Comparison of ENCODE assay signal across 9 cellular contexts in the genomic region with DNA sequence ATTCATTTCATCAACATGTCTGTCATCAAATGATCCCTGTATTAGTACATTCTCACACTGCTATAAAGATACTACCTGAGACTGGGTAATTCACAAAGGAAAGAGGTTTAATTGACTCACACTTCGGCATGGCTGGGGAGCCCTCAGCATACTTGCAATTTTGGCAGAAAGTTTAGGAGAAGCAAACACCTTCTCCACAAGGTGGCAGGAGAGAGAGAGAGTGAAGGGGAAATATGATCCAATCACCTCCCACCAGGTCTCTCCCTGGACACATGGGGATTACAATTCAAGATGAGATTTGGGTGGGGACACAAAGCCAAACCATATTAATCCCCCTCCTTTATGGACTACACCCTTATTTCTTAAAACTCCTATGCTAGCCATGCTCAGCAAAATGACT.
DNase-seq lines count a peak whose midpoint lies in the region; ATAC-seq, FAIRE-seq and TF ChIP-seq lines count a peak whose summit lies in the region.
"Had no signal": no experiment of that assay in that cellular context is flagged by ENCODE, and none has a peak within 500 bp of the region (broad histone marks: within the 10 kb centered on the region; RNA-seq: fewer than 3 reads in every experiment).

No MANE protein-coding gene starts in this region.

- H3K27me3 Mint-ChIP-seq in activated T-cell treated with anti-CD3 and anti-CD28 coated beads, Interleukin-2, amount 50 U/mL, for 72 hours (ENCODE audit: low read depth) = no peaks in the 10 kb centered on the region

- H3K4me3 ChIP-seq in Karpas-422 (ENCODE audit: low read length) (no peak overlapping the region), HepG2 (replicated peaks in 1 of 3; ENCODE audit: insufficient read depth in 1 of 3, low read depth in 2 of 3, low read length in 3 of 3) (no peak overlapping the region), esophagus muscularis mucosa (no peak overlapping the region)

- intact Hi-C loops in HepG2 (cut with micrococcal nuclease; ENCODE audit: unreplicated experiment) = loop anchor here (1.0 kb wide), 1 partner anchor 441 kb away; no protein-coding TSS in a partner anchor
- intact Hi-C loops in esophagus muscularis mucosa (cut with DNase I) = no loop called here

- WGBS in HepG2 (ENCODE audit: low lambda C conversion rate) = 0% methylated on average over 1 of the region's 1 CpG
- 72% methylated on average over 1 of the region's 1 CpG for WGBS in esophagus muscularis mucosa

- no peak overlapping the region for H2AFZ ChIP-seq in Karpas-422 (ENCODE audit: low read length)
- H2AFZ ChIP-seq in HepG2 (ENCODE audit: low read length) = no peak overlapping the region

- H3K27ac ChIP-seq in Karpas-422 (ENCODE audit: low read length) (no peak overlapping the region), HepG2 (ENCODE audit: extremely low read length, insufficient read depth, low read length) (no peak overlapping the region), esophagus muscularis mucosa (replicated peaks in 1 of 4) (no peak overlapping the region)

- no peaks in the 10 kb centered on the region for H3K4me1 ChIP-seq in Karpas-422 (ENCODE audit: low read length)
- H3K4me1 ChIP-seq in HepG2 (ENCODE audit: insufficient read depth, low read length) = no peaks in the 10 kb centered on the region
- H3K4me1 ChIP-seq in esophagus muscularis mucosa = no peaks in the 10 kb centered on the region

- peak; percentile 65 for TF ChIP-seq CTCF in HepG2 (CRISPR knock-in tag; IDR thresholded peaks at IDR 0.05)
- peak in 1 of 3 experiments; percentile 7 for TF ChIP-seq CTCF in esophagus muscularis mucosa (IDR thresholded peaks at IDR 0.05)

- no peaks in the 10 kb centered on the region for H3K4me1 Mint-ChIP-seq in activated T-cell treated with anti-CD3 and anti-CD28 coated beads, Interleukin-2, amount 50 U/mL, for 72 hours (ENCODE audit: low read depth)

- BruUV-seq in HepG2 (replicated peaks; lab: Mats Ljungman, UMichigan) = no TSS peak

- H3K4me2 ChIP-seq in Karpas-422 (ENCODE audit: low read depth, low read length, poor library complexity, severe bottlenecking) (no peak overlapping the region), HepG2 (ENCODE audit: low read depth, low read length) (no peak overlapping the region)

- no peaks in the 10 kb centered on the region for H3K9me2 ChIP-seq in Karpas-422 (replicated peaks; ENCODE audit: insufficient read depth, low read length)

- POLR2A ChIA-PET in HepG2 (lab: Yijun Ruan, JAX) = no interaction called here

- peaks cover 0 to 1% of the 10 kb centered on the region in 2 donors for H3K9me3 Mint-ChIP-seq in activated T-cell treated with anti-CD3 and anti-CD28 coated beads, Interleukin-2, amount 50 U/mL, for 72 hours

- H3K9ac ChIP-seq in Karpas-422 (ENCODE audit: low read length) (no peak overlapping the region), HepG2 (ENCODE audit: insufficient read depth, low read depth, low read length) (no peak overlapping the region)

- H3K36me3 Mint-ChIP-seq in activated T-cell treated with anti-CD3 and anti-CD28 coated beads, Interleukin-2, amount 50 U/mL, for 72 hours (ENCODE audit: insufficient read depth in 2 of 2) = no peaks in the 10 kb centered on the region

- H3K9me3 ChIP-seq in Karpas-422 (ENCODE audit: low read length) = no peaks in the 10 kb centered on the region
- H3K9me3 ChIP-seq in HepG2 (ENCODE audit: low read length) = no peaks in the 10 kb centered on the region
- no peaks in the 10 kb centered on the region for H3K9me3 ChIP-seq in esophagus muscularis mucosa

- ATAC-seq in HepG2 = peak; percentile 80
- ATAC-seq in activated T-cell treated with anti-CD3 and anti-CD28 coated beads, Interleukin-2, amount 50 U/mL, for 72 hours (replicated peaks in 1 of 2) = no peak

- TF ChIP-seq POLR2A in HepG2 (IDR thresholded peaks at IDR 0.05; ENCODE audit: insufficient read depth in 1 of 2, low read depth in 2 of 2, low read length in 2 of 2) = no peak
- TF ChIP-seq POLR2A in esophagus muscularis mucosa (IDR thresholded peaks at IDR 0.05; ENCODE audit: low read depth) = no peak

- TF ChIP-seq EP300 in HepG2 (IDR thresholded peaks at IDR 0.05; ENCODE audit: low read depth in 2 of 2, low read length in 2 of 2) = no peak
- TF ChIP-seq EP300 in HepG2 (CRISPR knock-in tag; IDR thresholded peaks at IDR 0.05; ENCODE audit: borderline replicate concordance) = no peak
- no peak for TF ChIP-seq EP300 in esophagus muscularis mucosa (IDR thresholded peaks at IDR 0.05)

- H4K20me1 ChIP-seq in Karpas-422 (ENCODE audit: insufficient read depth, low read depth, low read length) (no peaks in the 10 kb centered on the region), HepG2 (ENCODE audit: insufficient read depth, low read length) (no peaks in the 10 kb centered on the region)

- DNase-seq in Daoy (ENCODE audit: low read depth) = peak; percentile 9
- peak; percentile 87 for DNase-seq in Karpas-422
- DNase-seq in astrocyte of the hippocampus (ENCODE audit: low read depth, low spot score) = peak; percentile 14
- DNase-seq in HepG2 (ENCODE audit: low spot score) = peak; percentile 40
- DNase-seq in activated T-cell treated with anti-CD3 and anti-CD28 coated beads, Interleukin-2, amount 50 U/mL, for 72 hours = no peak
- DNase-seq in activated CD4-positive, alpha-beta T cell treated with anti-CD3 and anti-CD28 coated beads for 1 hour = no peak
- no peak for DNase-seq in MV-4-11 (lab: John Stamatoyannopoulos, UW)
- no peak for DNase-seq in esophagus muscularis mucosa (ENCODE audit: extremely low spot score)
- DNase-seq: amniotic stem cell had no signal

- no peak for FAIRE-seq in HepG2 (lab: Jason Lieb, UNC)

- no peak overlapping the region for H3K27ac Mint-ChIP-seq in activated T-cell treated with anti-CD3 and anti-CD28 coated beads, Interleukin-2, amount 50 U/mL, for 72 hours

- in situ Hi-C loops in HepG2 (cut with HindIII; ENCODE audit: extremely low pct_ligation_motif_present, low pct_unique_long_range_greater_than_20kb) = loop anchor here (10.0 kb wide), 1 partner anchor 443 kb away; no protein-coding TSS in a partner anchor

- H3K79me2 ChIP-seq in Karpas-422 (ENCODE audit: low read length) (no peaks in the 10 kb centered on the region), HepG2 (ENCODE audit: insufficient read depth, low read length) (no peaks in the 10 kb centered on the region)

- CTCF ChIA-PET in HepG2 (lab: Yijun Ruan, JAX; ENCODE audit: low intra/inter-chr PET ratio, low total read pairs) = interaction anchor here (2.8 kb wide), 1 partner anchor 441 kb away, joined by 20 read pairs; no protein-coding TSS in a partner anchor

- TF ChIP-seq RAD21 in HepG2 (CRISPR knock-in tag; IDR thresholded peaks at IDR 0.05) = peak; percentile 40; the same call in 1 of the 2 replicates

- H3K36me3 ChIP-seq in Karpas-422 (ENCODE audit: insufficient read depth, low read length) (no peaks in the 10 kb centered on the region), HepG2 (replicated peaks in 1 of 2; ENCODE audit: control insufficient read depth in 1 of 2, insufficient read depth in 2 of 2, low read length in 2 of 2) (no peaks in the 10 kb centered on the region), esophagus muscularis mucosa (no peaks in the 10 kb centered on the region)

- H3K4me3 Mint-ChIP-seq in activated T-cell treated with anti-CD3 and anti-CD28 coated beads, Interleukin-2, amount 50 U/mL, for 72 hours = no peak overlapping the region

- H3K27me3 ChIP-seq in Karpas-422 (ENCODE audit: low read length) (no peaks in the 10 kb centered on the region; the same call in 1 of the 2 replicates), HepG2 (ENCODE audit: control insufficient read depth in 1 of 2, insufficient read depth in 2 of 2, low read length in 2 of 2) (peaks cover 0 to 3% of the 10 kb centered on the region in 2 experiments; a peak in 1 of 5 replicates), esophagus muscularis mucosa (no peaks in the 10 kb centered on the region)

TF ChIP-seq in HepG2, 621 proteins besides CTCF, POLR2A, EP300 and RAD21:
- TF ChIP-seq SIX1 (CRISPR knock-in tag; IDR thresholded peaks at IDR 0.05; ENCODE audit: borderline replicate concordance) (peak; percentile 70; the same call in 1 of the 2 replicates), ZNF737 (CRISPR knock-in tag; IDR thresholded peaks at IDR 0.05; ENCODE audit: borderline replicate concordance) (no peak), SIX4 (CRISPR knock-in tag; IDR thresholded peaks at IDR 0.05) (peak; percentile 60; the same call in 1 of the 2 replicates), ZNF597 (CRISPR knock-in tag; IDR thresholded peaks at IDR 0.05) (no peak), SMC3 (IDR thresholded peaks at IDR 0.05; ENCODE audit: low read length) (peak; percentile 76), STAG1 (CRISPR knock-in tag; IDR thresholded peaks at IDR 0.05) (peak; percentile 80), ZMYM4 (CRISPR knock-in tag; IDR thresholded peaks at IDR 0.05) (peak; percentile 93), CC2D1A (CRISPR knock-in tag; IDR thresholded peaks at IDR 0.05) (no peak)
- TF ChIP-seq, protein P1, sequence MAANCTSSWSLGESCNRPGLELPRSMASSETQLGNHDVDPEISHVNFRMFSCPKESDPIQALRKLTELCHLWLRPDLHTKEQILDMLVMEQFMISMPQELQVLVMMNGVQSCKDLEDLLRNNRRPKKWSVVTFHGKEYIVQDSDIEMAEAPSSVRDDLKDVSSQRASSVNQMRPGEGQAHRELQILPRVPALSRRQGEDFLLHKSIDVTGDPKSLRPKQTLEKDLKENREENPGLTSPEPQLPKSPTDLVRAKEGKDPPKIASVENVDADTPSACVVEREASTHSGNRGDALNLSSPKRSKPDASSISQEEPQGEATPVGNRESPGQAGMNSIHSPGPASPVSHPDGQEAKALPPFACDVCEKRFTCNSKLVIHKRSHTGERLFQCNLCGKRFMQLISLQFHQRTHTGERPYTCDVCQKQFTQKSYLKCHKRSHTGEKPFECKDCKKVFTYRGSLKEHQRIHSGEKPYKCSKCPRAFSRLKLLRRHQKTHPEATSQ (CRISPR knock-in tag; IDR thresholded peaks at IDR 0.05; ENCODE audit: borderline replicate concordance) = peak; percentile 99; the same call in 1 of the 2 replicates

Comparison
In these comparisons a context has a peak if more than half of its experiments do, and no peak if none do; other contexts are left out.
1. DNase-seq: peak in Daoy (single experiment), Karpas-422 (single experiment), astrocyte of the hippocampus (single experiment) and HepG2 (single experiment); none in activated T-cell treated with anti-CD3 and anti-CD28 coated beads, Interleukin-2, amount 50 U/mL, for 72 hours (0 of 2), activated CD4-positive, alpha-beta T cell treated with anti-CD3 and anti-CD28 coated beads for 1 hour (single experiment), MV-4-11 (single experiment) and esophagus muscularis mucosa (single experiment).